Comparison of ENCODE assay signal across 16 cellular contexts in genomic region chr10:1100691-1101368, GRCh38. TPM values are rescaled to one million over a fixed set of nuclear protein-coding genes. Genes with fewer than 3 reads are reported as not detected.
DNase-seq lines count a peak whose midpoint lies in the region; ATAC-seq lines count a peak whose summit lies in the region.
"Had no signal": no experiment of that assay in that cellular context is flagged by ENCODE, and none has a peak within 500 bp of the region (broad histone marks: within the 10 kb centered on the region; RNA-seq: fewer than 3 reads in every experiment).

No MANE protein-coding gene starts in this region.

- ATAC-seq in left ventricle myocardium superior (peak; percentile 5), left lobe of liver (no peak)

- DNase-seq in left ventricle myocardium superior, result no peak
- DNase-seq in cardiac septum (ENCODE audit: low spot score), result no peak
- peak; percentile 28 for DNase-seq in SK-MEL-5 (ENCODE audit: low read depth, low spot score)
- DNase-seq in iPS-NIHi7 (ENCODE audit: extremely low spot score), result peak; percentile 79
- DNase-seq in left lobe of liver (ENCODE audit: low spot score), result no peak
- no peak for DNase-seq in superior temporal gyrus (ENCODE audit: extremely low spot score)
- DNase-seq in RKO (ENCODE audit: low spot score), result no peak
- DNase-seq in ureter (ENCODE audit: low spot score), result no peak
- DNase-seq: activated naive CD4-positive, alpha-beta T cell treated with Interleukin-2 at 50 U/mL for 16 hours; KG1; left cardiac atrium; NCI-H1436; NCI-H774; retina; stimulated activated CD4-positive, alpha-beta T cell treated with anti-CD3 and anti-CD28 coated beads, Interleukin-2, amount 100 ng/mL, for 24 hours; T-helper 9 cell had no signal

- in situ Hi-C loops in SK-MEL-5 (cut with HindIII; ENCODE audit: low pct_unique_long_range_greater_than_20kb, low sequenced_read_pairs), result no loop called here

- intact Hi-C loops in left ventricle myocardium superior (cut with micrococcal nuclease), result no loop called here
- intact Hi-C loops in cardiac septum (cut with DNase I), result no loop called here

RNA-seq across cellular contexts. Expression of gene WDR37, which starts 44.6 kb away (rescaled TPM):
- 35.0 TPM for total RNA-seq in left ventricle myocardium superior
- 28.1 TPM for total RNA-seq in cardiac septum
- total RNA-seq in SK-MEL-5 (2014; rRNA removed; shearing (Covaris generic)), result 5.7 and 7.6 TPM in 2 replicates
- polyA plus RNA-seq in SK-MEL-5 (2015; cell fraction: cytosol; rRNA removed), result 7.3 and 15.2 TPM in 2 replicates
- 10.0 and 11.8 TPM in 2 replicates for polyA plus RNA-seq in SK-MEL-5 (2015; cell fraction: nucleus; rRNA removed)
- total RNA-seq in left lobe of liver, result 8.5 TPM
- 24.1 TPM for total RNA-seq in ureter

RNA-seq across cellular contexts. Expression of gene IDI1, which starts 51.9 kb away (rescaled TPM):
- total RNA-seq in left ventricle myocardium superior (15.8 TPM), cardiac septum (28.9 TPM), left lobe of liver (22.7 TPM), ureter (36.2 TPM)
- 85.5 and 94.8 TPM in 2 replicates for total RNA-seq in SK-MEL-5 (2014; rRNA removed; shearing (Covaris generic))
- 45.0 and 53.0 TPM in 2 replicates for polyA plus RNA-seq in SK-MEL-5 (2015; cell fraction: cytosol; rRNA removed)
- 48.9 and 60.1 TPM in 2 replicates for polyA plus RNA-seq in SK-MEL-5 (2015; cell fraction: nucleus; rRNA removed)

Comparison
In these comparisons a context has a peak if more than half of its experiments do, and no peak if none do; other contexts are left out.
1. DNase-seq: peak in SK-MEL-5 (single experiment) and iPS-NIHi7 (single experiment); none in left ventricle myocardium superior (single experiment), cardiac septum (single experiment), left lobe of liver (single experiment), superior temporal gyrus (single experiment), RKO (single experiment) and ureter (single experiment).